2 cellular contexts compared by ENCODE assay signal in genomic region chr5:6307304-6307703, GRCh38.
TF ChIP-seq lines count a peak whose summit lies in the region.

No MANE protein-coding gene starts in this region.

TF ChIP-seq in liver, 16 proteins besides CTCF, POLR2A, EP300 and RAD21 (continued from another document):
- no peak for TF ChIP-seq REST (IDR thresholded peaks at IDR 0.05)
- TF ChIP-seq GABPA (IDR thresholded peaks at IDR 0.05 in 1 of 2, conservative IDR thresholded peaks at IDR 0.05 in 1 of 2): peak in 1 of 2 donors; percentile 30
- peak in 1 of 2 donors; percentile 55 for TF ChIP-seq RXRA (IDR thresholded peaks at IDR 0.05)
- no peak for TF ChIP-seq FOXA2 (IDR thresholded peaks at IDR 0.05)
- no peak for TF ChIP-seq ATF3 (IDR thresholded peaks at IDR 0.05)
- TF ChIP-seq NR2F2 (IDR thresholded peaks at IDR 0.05): no peak
- TF ChIP-seq JUND (IDR thresholded peaks at IDR 0.05): peak; percentile 16 to 17
- TF ChIP-seq EGR1 (IDR thresholded peaks at IDR 0.05; ENCODE audit: low read depth in 2 of 2): no peak
- no peak for TF ChIP-seq TAF1 (conservative IDR thresholded peaks at IDR 0.05)
- TF ChIP-seq MAX (IDR thresholded peaks at IDR 0.05): no peak
- TF ChIP-seq HNF4G (IDR thresholded peaks at IDR 0.05): no peak
- peak; percentile 24 for TF ChIP-seq YY1 (IDR thresholded peaks at IDR 0.05)
TF ChIP-seq in liver: peak in this region for 6.

TF ChIP-seq in HepG2, 621 proteins besides CTCF, POLR2A, EP300 and RAD21 (continued from another document):
- TF ChIP-seq TFE3 (CRISPR knock-in tag; IDR thresholded peaks at IDR 0.05) (no peak), FOXA3 (CRISPR knock-in tag; IDR thresholded peaks at IDR 0.05) (no peak)
